2 cellular contexts compared by ENCODE assay signal in the genomic region with DNA sequence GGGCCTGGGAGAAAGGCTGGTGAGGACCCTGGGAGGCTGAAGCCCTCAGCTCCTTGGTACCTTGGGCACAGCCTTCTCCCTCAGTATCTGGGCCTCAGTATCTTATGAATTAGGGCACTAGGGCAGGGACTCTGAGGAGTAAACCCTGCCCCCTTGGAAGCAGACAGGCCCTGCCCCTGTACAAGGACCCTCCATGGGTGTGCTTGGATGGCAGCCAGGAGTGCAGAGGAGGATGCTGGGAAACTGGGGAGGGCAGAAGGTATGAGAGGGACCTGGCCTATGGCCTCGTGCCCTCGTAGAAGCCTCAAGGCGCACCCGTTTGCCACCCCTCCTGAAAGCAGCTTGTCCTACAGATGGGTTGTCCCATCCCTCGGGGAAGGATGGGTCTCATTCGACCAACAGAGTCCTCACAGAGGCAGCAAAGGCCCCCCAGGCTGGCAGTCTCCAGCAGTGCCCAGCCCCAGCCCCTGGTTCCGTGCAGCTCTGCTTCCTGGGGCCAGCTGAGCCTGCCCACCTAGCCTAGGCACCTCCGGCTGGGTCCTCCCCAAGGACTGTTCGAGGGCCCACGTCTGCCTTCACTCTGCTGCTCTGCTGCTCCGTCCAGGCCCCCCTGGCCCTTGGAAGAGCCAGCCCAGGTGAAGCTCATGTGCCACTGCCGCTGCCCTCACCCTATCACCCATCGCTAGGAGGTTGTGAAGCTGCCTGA.
TF ChIP-seq lines count a peak whose summit lies in the region.

No MANE protein-coding gene starts in this region.

TF ChIP-seq in GM23338, 12 proteins besides CTCF, POLR2A, EP300 and RAD21 (continued from another document and continues in another):
- TF ChIP-seq, protein P1, sequence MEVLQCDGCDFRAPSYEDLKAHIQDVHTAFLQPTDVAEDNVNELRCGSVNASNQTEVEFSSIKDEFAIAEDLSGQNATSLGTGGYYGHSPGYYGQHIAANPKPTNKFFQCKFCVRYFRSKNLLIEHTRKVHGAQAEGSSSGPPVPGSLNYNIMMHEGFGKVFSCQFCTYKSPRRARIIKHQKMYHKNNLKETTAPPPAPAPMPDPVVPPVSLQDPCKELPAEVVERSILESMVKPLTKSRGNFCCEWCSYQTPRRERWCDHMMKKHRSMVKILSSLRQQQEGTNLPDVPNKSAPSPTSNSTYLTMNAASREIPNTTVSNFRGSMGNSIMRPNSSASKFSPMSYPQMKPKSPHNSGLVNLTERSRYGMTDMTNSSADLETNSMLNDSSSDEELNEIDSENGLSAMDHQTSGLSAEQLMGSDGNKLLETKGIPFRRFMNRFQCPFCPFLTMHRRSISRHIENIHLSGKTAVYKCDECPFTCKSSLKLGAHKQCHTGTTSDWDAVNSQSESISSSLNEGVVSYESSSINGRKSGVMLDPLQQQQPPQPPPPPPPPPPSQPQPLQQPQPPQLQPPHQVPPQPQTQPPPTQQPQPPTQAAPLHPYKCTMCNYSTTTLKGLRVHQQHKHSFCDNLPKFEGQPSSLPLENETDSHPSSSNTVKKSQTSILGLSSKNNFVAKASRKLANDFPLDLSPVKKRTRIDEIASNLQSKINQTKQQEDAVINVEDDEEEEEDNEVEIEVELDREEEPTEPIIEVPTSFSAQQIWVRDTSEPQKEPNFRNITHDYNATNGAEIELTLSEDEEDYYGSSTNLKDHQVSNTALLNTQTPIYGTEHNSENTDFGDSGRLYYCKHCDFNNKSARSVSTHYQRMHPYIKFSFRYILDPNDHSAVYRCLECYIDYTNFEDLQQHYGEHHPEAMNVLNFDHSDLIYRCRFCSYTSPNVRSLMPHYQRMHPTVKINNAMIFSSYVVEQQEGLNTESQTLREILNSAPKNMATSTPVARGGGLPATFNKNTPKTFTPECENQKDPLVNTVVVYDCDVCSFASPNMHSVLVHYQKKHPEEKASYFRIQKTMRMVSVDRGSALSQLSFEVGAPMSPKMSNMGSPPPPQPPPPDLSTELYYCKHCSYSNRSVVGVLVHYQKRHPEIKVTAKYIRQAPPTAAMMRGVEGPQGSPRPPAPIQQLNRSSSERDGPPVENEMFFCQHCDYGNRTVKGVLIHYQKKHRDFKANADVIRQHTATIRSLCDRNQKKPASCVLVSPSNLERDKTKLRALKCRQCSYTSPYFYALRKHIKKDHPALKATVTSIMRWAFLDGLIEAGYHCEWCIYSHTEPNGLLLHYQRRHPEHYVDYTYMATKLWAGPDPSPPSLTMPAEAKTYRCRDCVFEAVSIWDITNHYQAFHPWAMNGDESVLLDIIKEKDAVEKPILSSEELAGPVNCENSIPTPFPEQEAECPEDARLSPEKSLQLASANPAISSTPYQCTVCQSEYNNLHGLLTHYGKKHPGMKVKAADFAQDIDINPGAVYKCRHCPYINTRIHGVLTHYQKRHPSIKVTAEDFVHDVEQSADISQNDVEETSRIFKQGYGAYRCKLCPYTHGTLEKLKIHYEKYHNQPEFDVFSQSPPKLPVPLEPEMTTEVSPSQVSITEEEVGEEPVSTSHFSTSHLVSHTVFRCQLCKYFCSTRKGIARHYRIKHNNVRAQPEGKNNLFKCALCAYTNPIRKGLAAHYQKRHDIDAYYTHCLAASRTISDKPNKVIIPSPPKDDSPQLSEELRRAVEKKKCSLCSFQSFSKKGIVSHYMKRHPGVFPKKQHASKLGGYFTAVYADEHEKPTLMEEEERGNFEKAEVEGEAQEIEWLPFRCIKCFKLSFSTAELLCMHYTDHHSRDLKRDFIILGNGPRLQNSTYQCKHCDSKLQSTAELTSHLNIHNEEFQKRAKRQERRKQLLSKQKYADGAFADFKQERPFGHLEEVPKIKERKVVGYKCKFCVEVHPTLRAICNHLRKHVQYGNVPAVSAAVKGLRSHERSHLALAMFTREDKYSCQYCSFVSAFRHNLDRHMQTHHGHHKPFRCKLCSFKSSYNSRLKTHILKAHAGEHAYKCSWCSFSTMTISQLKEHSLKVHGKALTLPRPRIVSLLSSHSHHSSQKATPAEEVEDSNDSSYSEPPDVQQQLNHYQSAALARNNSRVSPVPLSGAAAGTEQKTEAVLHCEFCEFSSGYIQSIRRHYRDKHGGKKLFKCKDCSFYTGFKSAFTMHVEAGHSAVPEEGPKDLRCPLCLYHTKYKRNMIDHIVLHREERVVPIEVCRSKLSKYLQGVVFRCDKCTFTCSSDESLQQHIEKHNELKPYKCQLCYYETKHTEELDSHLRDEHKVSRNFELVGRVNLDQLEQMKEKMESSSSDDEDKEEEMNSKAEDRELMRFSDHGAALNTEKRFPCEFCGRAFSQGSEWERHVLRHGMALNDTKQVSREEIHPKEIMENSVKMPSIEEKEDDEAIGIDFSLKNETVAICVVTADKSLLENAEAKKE (CRISPR knock-in tag; IDR thresholded peaks at IDR 0.05): no peak
- TF ChIP-seq NANOG (IDR thresholded peaks at IDR 0.05; ENCODE audit: borderline replicate concordance): no peak
- no peak for TF ChIP-seq JUNB (IDR thresholded peaks at IDR 0.05; ENCODE audit: unreplicated experiment)
- no peak for TF ChIP-seq CREB1 (CRISPR knock-in tag; IDR thresholded peaks at IDR 0.05; ENCODE audit: low read depth)
- no peak for TF ChIP-seq EZH2 (IDR thresholded peaks at IDR 0.05; ENCODE audit: low read depth, unreplicated experiment)
- TF ChIP-seq, protein P2, sequence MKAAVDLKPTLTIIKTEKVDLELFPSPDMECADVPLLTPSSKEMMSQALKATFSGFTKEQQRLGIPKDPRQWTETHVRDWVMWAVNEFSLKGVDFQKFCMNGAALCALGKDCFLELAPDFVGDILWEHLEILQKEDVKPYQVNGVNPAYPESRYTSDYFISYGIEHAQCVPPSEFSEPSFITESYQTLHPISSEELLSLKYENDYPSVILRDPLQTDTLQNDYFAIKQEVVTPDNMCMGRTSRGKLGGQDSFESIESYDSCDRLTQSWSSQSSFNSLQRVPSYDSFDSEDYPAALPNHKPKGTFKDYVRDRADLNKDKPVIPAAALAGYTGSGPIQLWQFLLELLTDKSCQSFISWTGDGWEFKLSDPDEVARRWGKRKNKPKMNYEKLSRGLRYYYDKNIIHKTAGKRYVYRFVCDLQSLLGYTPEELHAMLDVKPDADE (IDR thresholded peaks at IDR 0.05): no peak
- no peak for TF ChIP-seq EZH2phosphoT487 (IDR thresholded peaks at IDR 0.05; ENCODE audit: unreplicated experiment)
- TF ChIP-seq, protein P3, sequence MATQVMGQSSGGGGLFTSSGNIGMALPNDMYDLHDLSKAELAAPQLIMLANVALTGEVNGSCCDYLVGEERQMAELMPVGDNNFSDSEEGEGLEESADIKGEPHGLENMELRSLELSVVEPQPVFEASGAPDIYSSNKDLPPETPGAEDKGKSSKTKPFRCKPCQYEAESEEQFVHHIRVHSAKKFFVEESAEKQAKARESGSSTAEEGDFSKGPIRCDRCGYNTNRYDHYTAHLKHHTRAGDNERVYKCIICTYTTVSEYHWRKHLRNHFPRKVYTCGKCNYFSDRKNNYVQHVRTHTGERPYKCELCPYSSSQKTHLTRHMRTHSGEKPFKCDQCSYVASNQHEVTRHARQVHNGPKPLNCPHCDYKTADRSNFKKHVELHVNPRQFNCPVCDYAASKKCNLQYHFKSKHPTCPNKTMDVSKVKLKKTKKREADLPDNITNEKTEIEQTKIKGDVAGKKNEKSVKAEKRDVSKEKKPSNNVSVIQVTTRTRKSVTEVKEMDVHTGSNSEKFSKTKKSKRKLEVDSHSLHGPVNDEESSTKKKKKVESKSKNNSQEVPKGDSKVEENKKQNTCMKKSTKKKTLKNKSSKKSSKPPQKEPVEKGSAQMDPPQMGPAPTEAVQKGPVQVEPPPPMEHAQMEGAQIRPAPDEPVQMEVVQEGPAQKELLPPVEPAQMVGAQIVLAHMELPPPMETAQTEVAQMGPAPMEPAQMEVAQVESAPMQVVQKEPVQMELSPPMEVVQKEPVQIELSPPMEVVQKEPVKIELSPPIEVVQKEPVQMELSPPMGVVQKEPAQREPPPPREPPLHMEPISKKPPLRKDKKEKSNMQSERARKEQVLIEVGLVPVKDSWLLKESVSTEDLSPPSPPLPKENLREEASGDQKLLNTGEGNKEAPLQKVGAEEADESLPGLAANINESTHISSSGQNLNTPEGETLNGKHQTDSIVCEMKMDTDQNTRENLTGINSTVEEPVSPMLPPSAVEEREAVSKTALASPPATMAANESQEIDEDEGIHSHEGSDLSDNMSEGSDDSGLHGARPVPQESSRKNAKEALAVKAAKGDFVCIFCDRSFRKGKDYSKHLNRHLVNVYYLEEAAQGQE (IDR thresholded peaks at IDR 0.05; ENCODE audit: unreplicated experiment): no peak

TF ChIP-seq in WTC11, 78 proteins besides CTCF, POLR2A, EP300 and RAD21 (continued from another document):
- TF ChIP-seq, protein P4, sequence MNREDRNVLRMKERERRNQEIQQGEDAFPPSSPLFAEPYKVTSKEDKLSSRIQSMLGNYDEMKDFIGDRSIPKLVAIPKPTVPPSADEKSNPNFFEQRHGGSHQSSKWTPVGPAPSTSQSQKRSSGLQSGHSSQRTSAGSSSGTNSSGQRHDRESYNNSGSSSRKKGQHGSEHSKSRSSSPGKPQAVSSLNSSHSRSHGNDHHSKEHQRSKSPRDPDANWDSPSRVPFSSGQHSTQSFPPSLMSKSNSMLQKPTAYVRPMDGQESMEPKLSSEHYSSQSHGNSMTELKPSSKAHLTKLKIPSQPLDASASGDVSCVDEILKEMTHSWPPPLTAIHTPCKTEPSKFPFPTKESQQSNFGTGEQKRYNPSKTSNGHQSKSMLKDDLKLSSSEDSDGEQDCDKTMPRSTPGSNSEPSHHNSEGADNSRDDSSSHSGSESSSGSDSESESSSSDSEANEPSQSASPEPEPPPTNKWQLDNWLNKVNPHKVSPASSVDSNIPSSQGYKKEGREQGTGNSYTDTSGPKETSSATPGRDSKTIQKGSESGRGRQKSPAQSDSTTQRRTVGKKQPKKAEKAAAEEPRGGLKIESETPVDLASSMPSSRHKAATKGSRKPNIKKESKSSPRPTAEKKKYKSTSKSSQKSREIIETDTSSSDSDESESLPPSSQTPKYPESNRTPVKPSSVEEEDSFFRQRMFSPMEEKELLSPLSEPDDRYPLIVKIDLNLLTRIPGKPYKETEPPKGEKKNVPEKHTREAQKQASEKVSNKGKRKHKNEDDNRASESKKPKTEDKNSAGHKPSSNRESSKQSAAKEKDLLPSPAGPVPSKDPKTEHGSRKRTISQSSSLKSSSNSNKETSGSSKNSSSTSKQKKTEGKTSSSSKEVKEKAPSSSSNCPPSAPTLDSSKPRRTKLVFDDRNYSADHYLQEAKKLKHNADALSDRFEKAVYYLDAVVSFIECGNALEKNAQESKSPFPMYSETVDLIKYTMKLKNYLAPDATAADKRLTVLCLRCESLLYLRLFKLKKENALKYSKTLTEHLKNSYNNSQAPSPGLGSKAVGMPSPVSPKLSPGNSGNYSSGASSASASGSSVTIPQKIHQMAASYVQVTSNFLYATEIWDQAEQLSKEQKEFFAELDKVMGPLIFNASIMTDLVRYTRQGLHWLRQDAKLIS (CRISPR knock-in tag; IDR thresholded peaks at IDR 0.05; ENCODE audit: borderline replicate concordance): no peak
- TF ChIP-seq SMAD4 (CRISPR knock-in tag; IDR thresholded peaks at IDR 0.05): no peak
- no peak for TF ChIP-seq TEAD4 (CRISPR knock-in tag; IDR thresholded peaks at IDR 0.05)
- TF ChIP-seq ETV6 (CRISPR knock-in tag; IDR thresholded peaks at IDR 0.05): no peak
